Comparison of ENCODE assay signal across 1 cellular context in the genomic region with DNA sequence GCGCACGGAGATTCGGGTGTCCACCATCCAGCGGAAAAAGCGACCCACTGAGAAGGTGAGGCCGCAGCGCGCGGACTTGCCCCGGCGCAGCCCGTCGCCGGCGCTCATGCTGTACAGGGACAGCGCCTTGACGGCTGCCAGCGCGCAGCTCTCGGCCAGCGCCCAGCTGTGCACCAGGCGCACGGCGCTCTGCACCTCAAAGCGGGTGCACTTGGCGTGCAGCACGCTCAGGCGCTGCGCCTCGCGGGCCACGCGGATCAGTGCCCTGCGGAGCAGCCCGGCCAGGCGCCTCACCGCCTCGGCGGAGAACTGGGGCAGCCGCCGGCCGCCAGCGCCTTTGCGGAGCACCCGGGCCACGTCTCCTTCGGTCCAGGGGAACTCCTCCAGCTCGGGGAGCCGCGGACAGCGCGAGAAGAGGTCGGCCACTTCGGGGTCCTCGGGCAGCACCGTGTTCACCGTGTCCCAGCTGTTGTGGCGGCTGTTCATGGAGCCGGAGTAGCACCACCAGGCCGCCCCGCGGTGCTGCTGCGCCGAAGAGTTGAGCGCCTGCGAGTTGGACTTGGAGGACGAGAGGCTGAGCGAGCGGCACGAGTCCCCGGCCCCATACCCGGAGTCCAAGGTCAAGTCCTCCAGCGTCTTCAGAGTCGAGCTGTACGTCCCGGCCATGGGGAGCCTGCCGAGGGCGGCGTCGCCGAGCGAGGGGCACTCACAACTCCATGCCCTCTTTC.
A peak's percentile ranks its signal among the peaks of the same experiment; 100 is the strongest.
TF ChIP-seq lines count a peak whose summit lies in the region.

No MANE protein-coding gene starts in this region.

TF ChIP-seq in HepG2, 621 proteins besides CTCF, POLR2A, EP300 and RAD21 (continued from another document and continues in another):
- TF ChIP-seq TGIF2 (CRISPR knock-in tag; IDR thresholded peaks at IDR 0.05), result no peak; the same call in 1 of the 2 replicates
- TF ChIP-seq FOSL2 (CRISPR knock-in tag; IDR thresholded peaks at IDR 0.05), result no peak
- no peak for TF ChIP-seq NFKB2 (CRISPR knock-in tag; IDR thresholded peaks at IDR 0.05; ENCODE audit: borderline replicate concordance)
- TF ChIP-seq GTF2F1 (IDR thresholded peaks at IDR 0.05; ENCODE audit: low read length), result no peak
- TF ChIP-seq, protein P1, sequence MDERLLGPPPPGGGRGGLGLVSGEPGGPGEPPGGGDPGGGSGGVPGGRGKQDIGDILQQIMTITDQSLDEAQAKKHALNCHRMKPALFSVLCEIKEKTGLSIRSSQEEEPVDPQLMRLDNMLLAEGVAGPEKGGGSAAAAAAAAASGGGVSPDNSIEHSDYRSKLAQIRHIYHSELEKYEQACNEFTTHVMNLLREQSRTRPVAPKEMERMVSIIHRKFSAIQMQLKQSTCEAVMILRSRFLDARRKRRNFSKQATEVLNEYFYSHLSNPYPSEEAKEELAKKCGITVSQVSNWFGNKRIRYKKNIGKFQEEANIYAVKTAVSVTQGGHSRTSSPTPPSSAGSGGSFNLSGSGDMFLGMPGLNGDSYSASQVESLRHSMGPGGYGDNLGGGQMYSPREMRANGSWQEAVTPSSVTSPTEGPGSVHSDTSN (CRISPR knock-in tag; IDR thresholded peaks at IDR 0.05), result no peak
- 0 out of 2 replicates have a peak, but pooled peaks have one; percentile 42 for TF ChIP-seq ZNF501 (CRISPR knock-in tag; IDR thresholded peaks at IDR 0.05)
- TF ChIP-seq IKZF1 (IDR thresholded peaks at IDR 0.05), result no peak
- TF ChIP-seq ZNF432 (CRISPR knock-in tag; IDR thresholded peaks at IDR 0.05; ENCODE audit: borderline replicate concordance), result no peak
- no peak for TF ChIP-seq SMARCC2 (IDR thresholded peaks at IDR 0.05)
- TF ChIP-seq ZNF567 (CRISPR knock-in tag; IDR thresholded peaks at IDR 0.05; ENCODE audit: borderline replicate concordance), result 0 out of 2 replicates have a peak, but pooled peaks have one; percentile 20
- TF ChIP-seq, protein P2, sequence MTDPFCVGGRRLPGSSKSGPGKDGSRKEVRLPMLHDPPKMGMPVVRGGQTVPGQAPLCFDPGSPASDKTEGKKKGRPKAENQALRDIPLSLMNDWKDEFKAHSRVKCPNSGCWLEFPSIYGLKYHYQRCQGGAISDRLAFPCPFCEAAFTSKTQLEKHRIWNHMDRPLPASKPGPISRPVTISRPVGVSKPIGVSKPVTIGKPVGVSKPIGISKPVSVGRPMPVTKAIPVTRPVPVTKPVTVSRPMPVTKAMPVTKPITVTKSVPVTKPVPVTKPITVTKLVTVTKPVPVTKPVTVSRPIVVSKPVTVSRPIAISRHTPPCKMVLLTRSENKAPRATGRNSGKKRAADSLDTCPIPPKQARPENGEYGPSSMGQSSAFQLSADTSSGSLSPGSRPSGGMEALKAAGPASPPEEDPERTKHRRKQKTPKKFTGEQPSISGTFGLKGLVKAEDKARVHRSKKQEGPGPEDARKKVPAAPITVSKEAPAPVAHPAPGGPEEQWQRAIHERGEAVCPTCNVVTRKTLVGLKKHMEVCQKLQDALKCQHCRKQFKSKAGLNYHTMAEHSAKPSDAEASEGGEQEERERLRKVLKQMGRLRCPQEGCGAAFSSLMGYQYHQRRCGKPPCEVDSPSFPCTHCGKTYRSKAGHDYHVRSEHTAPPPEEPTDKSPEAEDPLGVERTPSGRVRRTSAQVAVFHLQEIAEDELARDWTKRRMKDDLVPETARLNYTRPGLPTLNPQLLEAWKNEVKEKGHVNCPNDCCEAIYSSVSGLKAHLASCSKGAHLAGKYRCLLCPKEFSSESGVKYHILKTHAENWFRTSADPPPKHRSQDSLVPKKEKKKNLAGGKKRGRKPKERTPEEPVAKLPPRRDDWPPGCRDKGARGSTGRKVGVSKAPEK (CRISPR knock-in tag; IDR thresholded peaks at IDR 0.05; ENCODE audit: borderline replicate concordance), result no peak
- 0 out of 2 replicates have a peak, but pooled peaks have one; percentile 61 for TF ChIP-seq ZNF33B (CRISPR knock-in tag; IDR thresholded peaks at IDR 0.05)
- no peak; the same call in 1 of the 2 replicates for TF ChIP-seq ZNF430 (CRISPR knock-in tag; IDR thresholded peaks at IDR 0.05)
- no peak for TF ChIP-seq LCORL (IDR thresholded peaks at IDR 0.05)
- TF ChIP-seq LCORL (CRISPR knock-in tag; IDR thresholded peaks at IDR 0.05), result no peak; the same call in 1 of the 2 replicates
- TF ChIP-seq FIP1L1 (IDR thresholded peaks at IDR 0.05; ENCODE audit: borderline replicate concordance, insufficient read depth, low read depth, low read length), result no peak
- no peak for TF ChIP-seq CCAR2 (optimal IDR thresholded peaks at IDR 0.05; ENCODE audit: low read depth, low read length)
- TF ChIP-seq ZNF550 (CRISPR knock-in tag; IDR thresholded peaks at IDR 0.05; ENCODE audit: borderline replicate concordance), result no peak
- TF ChIP-seq, protein P3, sequence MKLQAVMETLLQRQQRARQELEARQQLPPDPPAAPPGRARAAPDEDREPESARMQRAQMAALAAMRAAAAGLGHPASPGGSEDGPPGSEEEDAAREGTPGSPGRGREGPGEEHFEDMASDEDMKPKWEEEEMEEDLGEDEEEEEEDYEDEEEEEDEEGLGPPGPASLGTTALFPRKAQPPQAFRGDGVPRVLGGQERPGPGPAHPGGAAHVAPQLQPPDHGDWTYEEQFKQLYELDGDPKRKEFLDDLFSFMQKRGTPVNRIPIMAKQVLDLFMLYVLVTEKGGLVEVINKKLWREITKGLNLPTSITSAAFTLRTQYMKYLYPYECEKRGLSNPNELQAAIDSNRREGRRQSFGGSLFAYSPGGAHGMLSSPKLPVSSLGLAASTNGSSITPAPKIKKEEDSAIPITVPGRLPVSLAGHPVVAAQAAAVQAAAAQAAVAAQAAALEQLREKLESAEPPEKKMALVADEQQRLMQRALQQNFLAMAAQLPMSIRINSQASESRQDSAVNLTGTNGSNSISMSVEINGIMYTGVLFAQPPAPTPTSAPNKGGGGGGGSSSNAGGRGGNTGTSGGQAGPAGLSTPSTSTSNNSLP (IDR thresholded peaks at IDR 0.05; ENCODE audit: low read depth, low read length), result no peak
- TF ChIP-seq MZF1 (CRISPR knock-in tag; IDR thresholded peaks at IDR 0.05; ENCODE audit: borderline replicate concordance), result no peak
- TF ChIP-seq, protein P4, sequence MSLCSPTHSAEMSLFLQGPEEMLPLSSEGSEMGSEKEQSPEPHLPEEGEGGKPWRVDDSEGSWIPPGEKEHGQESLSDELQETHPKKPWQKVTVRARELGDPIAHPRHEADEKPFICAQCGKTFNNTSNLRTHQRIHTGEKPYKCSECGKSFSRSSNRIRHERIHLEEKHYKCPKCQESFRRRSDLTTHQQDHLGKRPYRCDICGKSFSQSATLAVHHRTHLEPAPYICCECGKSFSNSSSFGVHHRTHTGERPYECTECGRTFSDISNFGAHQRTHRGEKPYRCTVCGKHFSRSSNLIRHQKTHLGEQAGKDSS (CRISPR knock-in tag; IDR thresholded peaks at IDR 0.05; ENCODE audit: borderline replicate concordance, low read depth), result no peak
- peak; percentile 54 for TF ChIP-seq ZFX (CRISPR knock-in tag; IDR thresholded peaks at IDR 0.05; ENCODE audit: low read depth)
- no peak for TF ChIP-seq YEATS4 (CRISPR knock-in tag; IDR thresholded peaks at IDR 0.05; ENCODE audit: borderline replicate concordance)
- TF ChIP-seq HMG20B (CRISPR knock-in tag; conservative IDR thresholded peaks at IDR 0.05), result no peak
- TF ChIP-seq AGO2 (optimal IDR thresholded peaks at IDR 0.05; ENCODE audit: low read depth, low read length), result peak; percentile 68
- no peak for TF ChIP-seq ADNP (CRISPR knock-in tag; IDR thresholded peaks at IDR 0.05)
- TF ChIP-seq, protein P5, sequence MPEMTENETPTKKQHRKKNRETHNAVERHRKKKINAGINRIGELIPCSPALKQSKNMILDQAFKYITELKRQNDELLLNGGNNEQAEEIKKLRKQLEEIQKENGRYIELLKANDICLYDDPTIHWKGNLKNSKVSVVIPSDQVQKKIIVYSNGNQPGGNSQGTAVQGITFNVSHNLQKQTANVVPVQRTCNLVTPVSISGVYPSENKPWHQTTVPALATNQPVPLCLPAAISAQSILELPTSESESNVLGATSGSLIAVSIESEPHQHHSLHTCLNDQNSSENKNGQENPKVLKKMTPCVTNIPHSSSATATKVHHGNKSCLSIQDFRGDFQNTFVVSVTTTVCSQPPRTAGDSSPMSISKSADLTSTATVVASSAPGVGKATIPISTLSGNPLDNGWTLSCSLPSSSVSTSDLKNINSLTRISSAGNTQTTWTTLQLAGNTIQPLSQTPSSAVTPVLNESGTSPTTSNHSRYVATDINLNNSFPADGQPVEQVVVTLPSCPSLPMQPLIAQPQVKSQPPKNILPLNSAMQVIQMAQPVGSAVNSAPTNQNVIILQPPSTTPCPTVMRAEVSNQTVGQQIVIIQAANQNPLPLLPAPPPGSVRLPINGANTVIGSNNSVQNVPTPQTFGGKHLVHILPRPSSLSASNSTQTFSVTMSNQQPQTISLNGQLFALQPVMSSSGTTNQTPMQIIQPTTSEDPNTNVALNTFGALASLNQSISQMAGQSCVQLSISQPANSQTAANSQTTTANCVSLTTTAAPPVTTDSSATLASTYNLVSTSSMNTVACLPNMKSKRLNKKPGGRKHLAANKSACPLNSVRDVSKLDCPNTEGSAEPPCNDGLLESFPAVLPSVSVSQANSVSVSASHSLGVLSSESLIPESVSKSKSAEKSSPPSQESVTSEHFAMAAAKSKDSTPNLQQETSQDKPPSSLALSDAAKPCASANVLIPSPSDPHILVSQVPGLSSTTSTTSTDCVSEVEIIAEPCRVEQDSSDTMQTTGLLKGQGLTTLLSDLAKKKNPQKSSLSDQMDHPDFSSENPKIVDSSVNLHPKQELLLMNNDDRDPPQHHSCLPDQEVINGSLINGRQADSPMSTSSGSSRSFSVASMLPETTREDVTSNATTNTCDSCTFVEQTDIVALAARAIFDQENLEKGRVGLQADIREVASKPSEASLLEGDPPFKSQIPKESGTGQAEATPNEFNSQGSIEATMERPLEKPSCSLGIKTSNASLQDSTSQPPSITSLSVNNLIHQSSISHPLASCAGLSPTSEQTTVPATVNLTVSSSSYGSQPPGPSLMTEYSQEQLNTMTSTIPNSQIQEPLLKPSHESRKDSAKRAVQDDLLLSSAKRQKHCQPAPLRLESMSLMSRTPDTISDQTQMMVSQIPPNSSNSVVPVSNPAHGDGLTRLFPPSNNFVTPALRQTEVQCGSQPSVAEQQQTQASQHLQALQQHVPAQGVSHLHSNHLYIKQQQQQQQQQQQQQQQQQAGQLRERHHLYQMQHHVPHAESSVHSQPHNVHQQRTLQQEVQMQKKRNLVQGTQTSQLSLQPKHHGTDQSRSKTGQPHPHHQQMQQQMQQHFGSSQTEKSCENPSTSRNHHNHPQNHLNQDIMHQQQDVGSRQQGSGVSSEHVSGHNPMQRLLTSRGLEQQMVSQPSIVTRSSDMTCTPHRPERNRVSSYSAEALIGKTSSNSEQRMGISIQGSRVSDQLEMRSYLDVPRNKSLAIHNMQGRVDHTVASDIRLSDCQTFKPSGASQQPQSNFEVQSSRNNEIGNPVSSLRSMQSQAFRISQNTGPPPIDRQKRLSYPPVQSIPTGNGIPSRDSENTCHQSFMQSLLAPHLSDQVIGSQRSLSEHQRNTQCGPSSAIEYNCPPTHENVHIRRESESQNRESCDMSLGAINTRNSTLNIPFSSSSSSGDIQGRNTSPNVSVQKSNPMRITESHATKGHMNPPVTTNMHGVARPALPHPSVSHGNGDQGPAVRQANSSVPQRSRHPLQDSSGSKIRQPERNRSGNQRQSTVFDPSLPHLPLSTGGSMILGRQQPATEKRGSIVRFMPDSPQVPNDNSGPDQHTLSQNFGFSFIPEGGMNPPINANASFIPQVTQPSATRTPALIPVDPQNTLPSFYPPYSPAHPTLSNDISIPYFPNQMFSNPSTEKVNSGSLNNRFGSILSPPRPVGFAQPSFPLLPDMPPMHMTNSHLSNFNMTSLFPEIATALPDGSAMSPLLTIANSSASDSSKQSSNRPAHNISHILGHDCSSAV (CRISPR knock-in tag; IDR thresholded peaks at IDR 0.05; ENCODE audit: borderline replicate concordance), result no peak
- 0 out of 2 replicates have a peak, but pooled peaks have one; percentile 33 for TF ChIP-seq ZNF180 (CRISPR knock-in tag; IDR thresholded peaks at IDR 0.05; ENCODE audit: borderline replicate concordance, low read depth)
- TF ChIP-seq JUN (CRISPR knock-in tag; IDR thresholded peaks at IDR 0.05), result 0 out of 2 replicates have a peak, but pooled peaks have one; percentile 27
- TF ChIP-seq, protein P6, sequence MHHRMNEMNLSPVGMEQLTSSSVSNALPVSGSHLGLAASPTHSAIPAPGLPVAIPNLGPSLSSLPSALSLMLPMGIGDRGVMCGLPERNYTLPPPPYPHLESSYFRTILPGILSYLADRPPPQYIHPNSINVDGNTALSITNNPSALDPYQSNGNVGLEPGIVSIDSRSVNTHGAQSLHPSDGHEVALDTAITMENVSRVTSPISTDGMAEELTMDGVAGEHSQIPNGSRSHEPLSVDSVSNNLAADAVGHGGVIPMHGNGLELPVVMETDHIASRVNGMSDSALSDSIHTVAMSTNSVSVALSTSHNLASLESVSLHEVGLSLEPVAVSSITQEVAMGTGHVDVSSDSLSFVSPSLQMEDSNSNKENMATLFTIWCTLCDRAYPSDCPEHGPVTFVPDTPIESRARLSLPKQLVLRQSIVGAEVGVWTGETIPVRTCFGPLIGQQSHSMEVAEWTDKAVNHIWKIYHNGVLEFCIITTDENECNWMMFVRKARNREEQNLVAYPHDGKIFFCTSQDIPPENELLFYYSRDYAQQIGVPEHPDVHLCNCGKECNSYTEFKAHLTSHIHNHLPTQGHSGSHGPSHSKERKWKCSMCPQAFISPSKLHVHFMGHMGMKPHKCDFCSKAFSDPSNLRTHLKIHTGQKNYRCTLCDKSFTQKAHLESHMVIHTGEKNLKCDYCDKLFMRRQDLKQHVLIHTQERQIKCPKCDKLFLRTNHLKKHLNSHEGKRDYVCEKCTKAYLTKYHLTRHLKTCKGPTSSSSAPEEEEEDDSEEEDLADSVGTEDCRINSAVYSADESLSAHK (CRISPR knock-in tag; IDR thresholded peaks at IDR 0.05; ENCODE audit: borderline replicate concordance), result no peak
- TF ChIP-seq PITX1 (CRISPR knock-in tag; IDR thresholded peaks at IDR 0.05), result no peak
- no peak for TF ChIP-seq SRSF1 (optimal IDR thresholded peaks at IDR 0.05; ENCODE audit: low read depth, low read length)
- TF ChIP-seq ZNF75D (CRISPR knock-in tag; IDR thresholded peaks at IDR 0.05; ENCODE audit: borderline replicate concordance), result no peak
- TF ChIP-seq POLR2AphosphoS2 (IDR thresholded peaks at IDR 0.05; ENCODE audit: low read depth, low read length), result no peak
- no peak for TF ChIP-seq ZC3H4 (CRISPR knock-in tag; IDR thresholded peaks at IDR 0.05; ENCODE audit: borderline replicate concordance)
- TF ChIP-seq, protein P7, sequence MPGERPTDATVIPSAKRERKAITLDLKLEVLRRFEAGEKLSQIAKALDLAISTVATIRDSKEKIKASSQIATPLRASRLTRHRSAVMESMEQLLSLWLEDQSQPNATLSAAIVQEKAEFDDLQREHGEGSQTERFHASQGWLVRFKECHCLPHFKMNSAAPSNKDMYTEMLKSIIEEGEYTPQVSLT (CRISPR knock-in tag; IDR thresholded peaks at IDR 0.05; ENCODE audit: borderline replicate concordance, low read depth), result no peak
- TF ChIP-seq, protein P8, sequence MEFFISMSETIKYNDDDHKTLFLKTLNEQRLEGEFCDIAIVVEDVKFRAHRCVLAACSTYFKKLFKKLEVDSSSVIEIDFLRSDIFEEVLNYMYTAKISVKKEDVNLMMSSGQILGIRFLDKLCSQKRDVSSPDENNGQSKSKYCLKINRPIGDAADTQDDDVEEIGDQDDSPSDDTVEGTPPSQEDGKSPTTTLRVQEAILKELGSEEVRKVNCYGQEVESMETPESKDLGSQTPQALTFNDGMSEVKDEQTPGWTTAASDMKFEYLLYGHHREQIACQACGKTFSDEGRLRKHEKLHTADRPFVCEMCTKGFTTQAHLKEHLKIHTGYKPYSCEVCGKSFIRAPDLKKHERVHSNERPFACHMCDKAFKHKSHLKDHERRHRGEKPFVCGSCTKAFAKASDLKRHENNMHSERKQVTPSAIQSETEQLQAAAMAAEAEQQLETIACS (CRISPR knock-in tag; IDR thresholded peaks at IDR 0.05), result no peak
- no peak for TF ChIP-seq ZNF562 (CRISPR knock-in tag; IDR thresholded peaks at IDR 0.05; ENCODE audit: borderline replicate concordance)
- TF ChIP-seq KLF13 (CRISPR knock-in tag; IDR thresholded peaks at IDR 0.05), result no peak
- no peak for TF ChIP-seq RAD51 (IDR thresholded peaks at IDR 0.05; ENCODE audit: borderline replicate concordance)
